In genomic region chr11:103978588-103979580, GRCh38 we compare ENCODE assay signal across 18 cellular contexts. TPM values are rescaled to one million over a fixed set of nuclear protein-coding genes. Genes with fewer than 3 reads are reported as not detected.
DNase-seq lines count a peak whose midpoint lies in the region; ATAC-seq and TF ChIP-seq lines count a peak whose summit lies in the region.
"Had no signal": no experiment of that assay in that cellular context is flagged by ENCODE, and none has a peak within 500 bp of the region (broad histone marks: within the 10 kb centered on the region; RNA-seq: fewer than 3 reads in every experiment).

No MANE protein-coding gene starts in this region.

- no peaks in the 10 kb centered on the region for H3K27me3 ChIP-seq in IMR-90 (ENCODE audit: control insufficient read depth, insufficient read depth, low read length)
- H3K27me3 ChIP-seq: SJCRH30 had no signal

- no peak overlapping the region for H2BK15ac ChIP-seq in IMR-90 (ENCODE audit: low read depth, low read length)

- DNase-seq in ACHN (peak; percentile 33), IMR-90 (peak; percentile 67), fibroblast of mammary gland (ENCODE audit: low read depth) (peak; percentile 35), mesothelial cell of epicardium (ENCODE audit: low spot score in 2 of 2, unreplicated experiment in 2 of 2) (no peak), NCI-H82 (lab: John Stamatoyannopoulos, UW) (no peak)
- no peak for DNase-seq in activated effector memory CD4-positive, alpha-beta T cell treated with anti-CD3 and anti-CD28 coated beads, Interleukin-2, amount 50 U/mL, for 16 hours
- DNase-seq: C1 segment of cervical spinal cord, DMS153, NCI-H187 treated with DMSO at 0.1 percent for 48 hours, NCI-H2171 treated with DMSO at 0.1 percent for 48 hours, NCI-H510A, NCI-H774, PC-9 had no signal

- H3K9me3 Mint-ChIP-seq in mesothelial cell of epicardium: peaks cover 41% of the 10 kb centered on the region

- peaks cover 3% of the 10 kb centered on the region; the same call in 1 of the 2 replicates for H3K4me1 ChIP-seq in IMR-90 (ENCODE audit: control insufficient read depth, insufficient read depth, low read length)
- H3K4me1 ChIP-seq: A549, HAP-1, SJCRH30 had no signal

- dilution Hi-C loops in IMR-90 (cut with HindIII; ENCODE audit: low sequenced_read_pairs, unreplicated experiment): no loop called here

- intact Hi-C loops in IMR-90 (cut with micrococcal nuclease): no loop called here

- no peak for TF ChIP-seq CTCF in IMR-90 (conservative IDR thresholded peaks at IDR 0.05; ENCODE audit: low read depth, low read length)
- TF ChIP-seq CTCF in fibroblast of mammary gland (conservative IDR thresholded peaks at IDR 0.05; ENCODE audit: control insufficient read depth, insufficient read depth, low read depth, low read length): no peak
- TF ChIP-seq CTCF in mesothelial cell of epicardium (IDR thresholded peaks at IDR 0.05; ENCODE audit: unreplicated experiment): no peak

- no peak overlapping the region for H2AK5ac ChIP-seq in IMR-90 (ENCODE audit: low read depth, low read length)

- no peak overlapping the region for H3K4me3 Mint-ChIP-seq in mesothelial cell of epicardium

- H4K20me1 ChIP-seq in IMR-90 (ENCODE audit: insufficient read depth, low read length): no peaks in the 10 kb centered on the region

- H2BK120ac ChIP-seq in IMR-90 (ENCODE audit: low read depth, low read length): peak overlapping the region; percentile 17

- no peak overlapping the region for H3K23ac ChIP-seq in IMR-90 (ENCODE audit: low read depth, low read length)

- CTCF ChIA-PET in IMR-90 (lab: Yijun Ruan, JAX): interaction anchor here (0.6 to 1.8 kb wide), 3 partner anchors 9 to 185 kb away, joined by 3 to 6 read pairs (median 3); partner anchors contain the start of gene PDGFD

- H4K5ac ChIP-seq in IMR-90 (ENCODE audit: low read depth, low read length): peak overlapping the region; percentile 82; the same call in 1 of the 2 replicates

- H3K56ac ChIP-seq in IMR-90 (ENCODE audit: extremely low read depth, insufficient read depth, low read length): no peak overlapping the region

- no peak overlapping the region for H3K9ac ChIP-seq in IMR-90 (ENCODE audit: low read depth, low read length)

- H4K8ac ChIP-seq in IMR-90 (ENCODE audit: low read depth in 2 of 2, low read length in 2 of 2): no peak overlapping the region

- H2AK9ac ChIP-seq in IMR-90 (replicated peaks; ENCODE audit: low read depth, low read length, poor library complexity): no peak overlapping the region

- POLR2A ChIA-PET in IMR-90 (lab: Charles Lee; ENCODE audit: unreplicated experiment): no interaction called here

- no peak overlapping the region for H3K27ac ChIP-seq in IMR-90 (ENCODE audit: insufficient read depth, low read length)
- H3K27ac ChIP-seq: A549, PC-9, SJCRH30 had no signal

- H3K4me2 ChIP-seq in IMR-90 (ENCODE audit: low read depth, low read length): peak overlapping the region; percentile 52; the same call in 1 of the 2 replicates
- H3K4me2 ChIP-seq: A549, PC-9 had no signal

- peaks cover 33% of the 10 kb centered on the region for H3K36me3 Mint-ChIP-seq in mesothelial cell of epicardium

- peak overlapping the region; percentile 26 for H3K27ac Mint-ChIP-seq in mesothelial cell of epicardium

- peak overlapping the region; percentile 96 for H3K18ac ChIP-seq in IMR-90 (ENCODE audit: low read depth, low read length)

- no peaks in the 10 kb centered on the region for H3K79me1 ChIP-seq in IMR-90 (ENCODE audit: low read depth in 1 of 2, low read length in 2 of 2)

- H3K4ac ChIP-seq in IMR-90 (ENCODE audit: low read depth, low read length): 0 out of 2 replicates have a peak overlapping the region, but pooled peaks have one; percentile 30

- peaks cover 17% of the 10 kb centered on the region for H3K4me1 Mint-ChIP-seq in mesothelial cell of epicardium

- H3K36me3 ChIP-seq in IMR-90 (ENCODE audit: control insufficient read depth, insufficient read depth, low read length): no peaks in the 10 kb centered on the region
- H3K36me3 ChIP-seq: HAP-1, SJCRH30 had no signal

- TF ChIP-seq RAD21 in IMR-90 (IDR thresholded peaks at IDR 0.05; ENCODE audit: low read length): no peak

- H3K27me3 Mint-ChIP-seq in mesothelial cell of epicardium (ENCODE audit: low read depth): no peaks in the 10 kb centered on the region

- no CpG with 5 or more reads among the region's 5 CpGs for WGBS in IMR-90 (ENCODE audit: extremely low coverage in 2 of 2, insufficient read length in 1 of 2), 2 experiments

- H3K9me1 ChIP-seq in IMR-90 (ENCODE audit: insufficient read depth, low read length): no peaks in the 10 kb centered on the region

- H3K4me3 ChIP-seq in IMR-90 (ENCODE audit: insufficient read depth, low read depth, low read length) (no peak overlapping the region), fibroblast of mammary gland (ENCODE audit: control insufficient read depth, low read depth, low read length) (no peak overlapping the region)
- H3K4me3 ChIP-seq: A549, HAP-1, PC-9, SJCRH30 had no signal

- in situ Hi-C loops in ACHN (cut with HindIII; ENCODE audit: low pct_ligation_motif_present, low pct_unique_long_range_greater_than_20kb, low sequenced_read_pairs): no loop called here
- in situ Hi-C loops in IMR-90 (cut with MboI; ENCODE audit: low sequenced_read_pairs): no loop called here

- H2BK20ac ChIP-seq in IMR-90 (ENCODE audit: low read depth, low read length): no peak overlapping the region; the same call in 1 of the 2 replicates

- H2BK5ac ChIP-seq in IMR-90 (ENCODE audit: low read depth, low read length, poor library complexity, severe bottlenecking): peak overlapping the region; percentile 62

- no TSS peak for BruUV-seq in IMR-90 (replicated peaks; lab: Mats Ljungman, UMichigan)

- no peak for TF ChIP-seq POLR2A in IMR-90 (IDR thresholded peaks at IDR 0.05; ENCODE audit: low read depth, low read length)

- no peaks in the 10 kb centered on the region for H3K9me3 ChIP-seq in IMR-90 (ENCODE audit: control insufficient read depth, insufficient read depth, low read length)
- H3K9me3 ChIP-seq: HAP-1, SJCRH30 had no signal

- 0 out of 2 replicates have a peak overlapping the region, but pooled peaks have one; percentile 34 for H3K14ac ChIP-seq in IMR-90 (replicated peaks; ENCODE audit: low read depth, low read length)

- H4K91ac ChIP-seq in IMR-90 (ENCODE audit: insufficient read depth, low read depth, low read length): no peak overlapping the region

- ATAC-seq in IMR-90 (ENCODE audit: low read depth) (peak; percentile 85), GM21381 (IDR thresholded peaks at IDR 0.05; ENCODE audit: unreplicated experiment) (no peak)
- ATAC-seq: A549 had no signal

- no peak overlapping the region for H2AFZ ChIP-seq in IMR-90 (replicated peaks; ENCODE audit: low read length, poor library complexity)
- H2AFZ ChIP-seq: PC-9 had no signal

TF ChIP-seq in IMR-90, 13 proteins besides CTCF, POLR2A, EP300 and RAD21:
- no peak for TF ChIP-seq MXI1 (IDR thresholded peaks at IDR 0.05; ENCODE audit: borderline replicate concordance, low read depth, low read length)
- TF ChIP-seq ELK1 (IDR thresholded peaks at IDR 0.05; ENCODE audit: borderline replicate concordance, low read depth, low read length): no peak
- no peak for TF ChIP-seq MAFK (IDR thresholded peaks at IDR 0.05; ENCODE audit: low read depth, low read length)
- TF ChIP-seq SMC3 (IDR thresholded peaks at IDR 0.05; ENCODE audit: low read depth, low read length): no peak
- TF ChIP-seq MAZ (IDR thresholded peaks at IDR 0.05; ENCODE audit: borderline replicate concordance, low read depth, low read length): no peak
- TF ChIP-seq RFX5 (IDR thresholded peaks at IDR 0.05; ENCODE audit: low read depth, low read length): no peak
- TF ChIP-seq USF2 (IDR thresholded peaks at IDR 0.05; ENCODE audit: low read depth, low read length): no peak
- TF ChIP-seq CEBPB (IDR thresholded peaks at IDR 0.05; ENCODE audit: low read depth, low read length): no peak
- no peak for TF ChIP-seq RCOR1 (IDR thresholded peaks at IDR 0.05; ENCODE audit: insufficient replicate concordance, low read length)
- TF ChIP-seq BHLHE40 (IDR thresholded peaks at IDR 0.05; ENCODE audit: low read depth, low read length): no peak
- TF ChIP-seq CHD1 (IDR thresholded peaks at IDR 0.05; ENCODE audit: low read depth, low read length): no peak
- TF ChIP-seq FOS (IDR thresholded peaks at IDR 0.05; ENCODE audit: low read depth, low read length): no peak
- no peak for TF ChIP-seq NFE2L2 (IDR thresholded peaks at IDR 0.05; ENCODE audit: low read depth, low read length)

RNA-seq across cellular contexts. Expression of gene DDI1, which starts 57.6 kb away (rescaled TPM):
- not detected in 2 replicates for total RNA-seq in IMR-90 (2012; rRNA removed)
- not detected in 2 replicates for polyA plus RNA-seq in IMR-90 (2012; rRNA removed)
- polyA plus RNA-seq in IMR-90 (2012; cell fraction: cytosol; rRNA removed): not detected in 2 replicates
- polyA plus RNA-seq in IMR-90 (2012; cell fraction: nucleus; rRNA removed; ENCODE audit: low replicate concordance): 0.02 TPM in 1 of 2 replicates, not detected in the other
- not detected in 3 replicates for total RNA-seq in mesothelial cell of epicardium
- total RNA-seq: HT1080, PC-9, SJCRH30 had no signal
- polyA plus RNA-seq: A549 had no signal

Comparison
In these comparisons a context has a peak if more than half of its experiments do, and no peak if none do; other contexts are left out.
1. DNase-seq: peak in ACHN (single experiment), IMR-90 (single experiment) and fibroblast of mammary gland (single experiment); none in mesothelial cell of epicardium (0 of 2), NCI-H82 (single experiment) and activated effector memory CD4-positive, alpha-beta T cell treated with anti-CD3 and anti-CD28 coated beads, Interleukin-2, amount 50 U/mL, for 16 hours (single experiment).